Comparison of ENCODE assay signal across 8 cellular contexts in the genomic region with DNA sequence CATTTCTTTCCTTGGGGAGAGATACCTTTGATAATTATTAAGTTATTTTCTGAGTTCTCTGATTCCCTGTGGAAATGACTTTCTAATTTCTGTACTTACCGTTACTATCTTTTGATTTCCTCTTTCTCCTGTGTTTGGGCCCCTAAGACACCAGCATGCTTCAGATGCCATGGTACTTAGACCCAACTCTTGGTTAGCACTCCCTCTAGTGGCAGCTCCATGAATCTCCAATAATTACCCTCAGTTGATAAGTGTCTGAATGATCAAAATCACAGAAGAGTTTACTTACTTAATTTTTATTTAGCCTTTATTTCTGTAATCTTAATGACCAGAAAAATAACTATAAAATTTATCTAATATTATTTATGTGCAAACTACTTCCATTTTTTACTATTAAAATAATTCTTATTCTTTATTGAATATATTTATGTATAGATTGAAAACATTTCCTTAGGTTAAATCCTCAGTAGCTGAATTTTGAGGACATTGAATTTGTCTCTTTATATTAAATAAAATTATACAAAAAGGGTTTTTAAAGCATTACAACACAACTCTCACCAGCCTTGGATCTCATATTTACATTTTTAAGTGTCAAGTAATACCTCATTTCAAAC.
A peak's percentile ranks its signal among the peaks of the same experiment; 100 is the strongest.
DNase-seq lines count a peak whose midpoint lies in the region; ATAC-seq, FAIRE-seq and TF ChIP-seq lines count a peak whose summit lies in the region.

No MANE protein-coding gene starts in this region.

- H3K9me3 Mint-ChIP-seq in activated CD8-positive, alpha-beta T cell treated with anti-CD3 and anti-CD28 coated beads for 36 hours, result no peaks in the 10 kb centered on the region

- H4K20me1 ChIP-seq in smooth muscle cell (ENCODE audit: low read depth), result no peaks in the 10 kb centered on the region

- CTCF ChIA-PET in activated CD8-positive, alpha-beta T cell treated with anti-CD3 and anti-CD28 coated beads for 36 hours (lab: Charles Lee), result interaction anchor here (0.5 to 1.6 kb wide), 7 partner anchors 8 to 336 kb away, joined by 3 to 5 read pairs (median 3); no protein-coding TSS in a partner anchor

- H2AFZ ChIP-seq in smooth muscle cell (ENCODE audit: low read depth), result no peak overlapping the region

- no peaks in the 10 kb centered on the region for H3K36me3 ChIP-seq in cardiac muscle cell
- H3K36me3 ChIP-seq in smooth muscle cell (ENCODE audit: low read depth), result no peaks in the 10 kb centered on the region
- H3K36me3 ChIP-seq in effector memory CD4-positive, alpha-beta T cell (ENCODE audit: control insufficient read depth, insufficient read depth, low read length), result no peaks in the 10 kb centered on the region

- no peak overlapping the region for H3K9ac ChIP-seq in smooth muscle cell (ENCODE audit: low read depth)

- no peak for DNase-seq in D721Med (ENCODE audit: insufficient read length, low spot score)
- peak; percentile 76 for DNase-seq in NCI-H2171 treated with DMSO at 0.1 percent for 48 hours (lab: John Stamatoyannopoulos, UW)
- peak; percentile 48 for DNase-seq in activated CD8-positive, alpha-beta T cell treated with anti-CD3 and anti-CD28 coated beads for 36 hours
- DNase-seq in cardiac muscle cell (ENCODE audit: low read depth in 1 of 2, low spot score in 1 of 2), result peak; percentile 71 to 76
- no peak for DNase-seq in smooth muscle cell (lab: John Stamatoyannopoulos, UW; ENCODE audit: unreplicated experiment)
- DNase-seq in effector memory CD4-positive, alpha-beta T cell, result no peak

- POLR2A ChIA-PET in activated CD8-positive, alpha-beta T cell treated with anti-CD3 and anti-CD28 coated beads for 36 hours (lab: Charles Lee), result no interaction called here

- peaks cover 5% of the 10 kb centered on the region for H3K27me3 Mint-ChIP-seq in activated CD8-positive, alpha-beta T cell treated with anti-CD3 and anti-CD28 coated beads for 36 hours

- ATAC-seq in GM18873 (IDR thresholded peaks at IDR 0.05; ENCODE audit: low FRiP score, unreplicated experiment) (peak; percentile 86), HG03095 (IDR thresholded peaks at IDR 0.05; ENCODE audit: unreplicated experiment) (peak; percentile 95)
- peak; percentile 67 for ATAC-seq in activated CD8-positive, alpha-beta T cell treated with anti-CD3 and anti-CD28 coated beads for 36 hours

- peak; percentile 82 for TF ChIP-seq CTCF in D721Med (IDR thresholded peaks at IDR 0.05; ENCODE audit: insufficient read depth, missing control alignments)
- TF ChIP-seq CTCF in activated CD8-positive, alpha-beta T cell treated with anti-CD3 and anti-CD28 coated beads for 36 hours (IDR thresholded peaks at IDR 0.05), result peak; percentile 74
- TF ChIP-seq CTCF in cardiac muscle cell (IDR thresholded peaks at IDR 0.05; ENCODE audit: low read depth, low read length), result peak; percentile 88
- TF ChIP-seq CTCF in smooth muscle cell (IDR thresholded peaks at IDR 0.05; ENCODE audit: borderline replicate concordance, insufficient read depth, poor library complexity, severe bottlenecking), result peak; percentile 95

- H3K4me3 Mint-ChIP-seq in activated CD8-positive, alpha-beta T cell treated with anti-CD3 and anti-CD28 coated beads for 36 hours, result no peak overlapping the region

- H3K27me3 ChIP-seq in cardiac muscle cell (no peaks in the 10 kb centered on the region), smooth muscle cell (ENCODE audit: low read depth) (no peaks in the 10 kb centered on the region)
- no peaks in the 10 kb centered on the region for H3K27me3 ChIP-seq in effector memory CD4-positive, alpha-beta T cell (replicated peaks; ENCODE audit: control insufficient read depth, insufficient read depth, low read length, poor library complexity, severe bottlenecking)

- no peaks in the 10 kb centered on the region for H3K36me3 Mint-ChIP-seq in activated CD8-positive, alpha-beta T cell treated with anti-CD3 and anti-CD28 coated beads for 36 hours (ENCODE audit: low read depth)

- no peak overlapping the region for H3K4me2 ChIP-seq in smooth muscle cell

- no peak overlapping the region for H3K27ac ChIP-seq in cardiac muscle cell
- H3K27ac ChIP-seq in smooth muscle cell (ENCODE audit: low read depth), result no peak overlapping the region
- H3K27ac ChIP-seq in effector memory CD4-positive, alpha-beta T cell (ENCODE audit: insufficient read depth, low read length, poor library complexity, severe bottlenecking), result no peak overlapping the region

- intact Hi-C loops in activated CD8-positive, alpha-beta T cell treated with anti-CD3 and anti-CD28 coated beads for 36 hours (cut with micrococcal nuclease), result no loop called here

- no peak overlapping the region for H3K27ac Mint-ChIP-seq in activated CD8-positive, alpha-beta T cell treated with anti-CD3 and anti-CD28 coated beads for 36 hours

- WGBS in smooth muscle cell (ENCODE audit: low lambda C conversion rate), result 33% methylated on average over 1 of the region's 1 CpG

- H3K79me2 ChIP-seq in smooth muscle cell (ENCODE audit: low read depth), result no peaks in the 10 kb centered on the region

- H3K4me1 ChIP-seq in cardiac muscle cell (ENCODE audit: low read depth) (peaks cover 35% of the 10 kb centered on the region), smooth muscle cell (ENCODE audit: low read depth) (no peaks in the 10 kb centered on the region)
- H3K4me1 ChIP-seq in effector memory CD4-positive, alpha-beta T cell (ENCODE audit: control insufficient read depth, insufficient read depth, low read length, poor library complexity, severe bottlenecking), result no peaks in the 10 kb centered on the region

- H3K4me1 Mint-ChIP-seq in activated CD8-positive, alpha-beta T cell treated with anti-CD3 and anti-CD28 coated beads for 36 hours (ENCODE audit: low read depth), result no peaks in the 10 kb centered on the region

- H3K4me3 ChIP-seq in cardiac muscle cell, result no peak overlapping the region
- H3K4me3 ChIP-seq in smooth muscle cell, result no peak overlapping the region
- H3K4me3 ChIP-seq in effector memory CD4-positive, alpha-beta T cell (ENCODE audit: insufficient read depth, low read depth, low read length, poor library complexity, severe bottlenecking), result no peak overlapping the region

- FAIRE-seq in D721Med (lab: Jason Lieb, UNC), result no peak

- H3K9me3 ChIP-seq in cardiac muscle cell (ENCODE audit: low read depth), result no peaks in the 10 kb centered on the region
- no peaks in the 10 kb centered on the region for H3K9me3 ChIP-seq in smooth muscle cell (replicated peaks; ENCODE audit: low read depth)
- no peaks in the 10 kb centered on the region for H3K9me3 ChIP-seq in effector memory CD4-positive, alpha-beta T cell (ENCODE audit: control insufficient read depth, low read length)

- no peaks in the 10 kb centered on the region for H3F3A ChIP-seq in smooth muscle cell (ENCODE audit: low read depth)

Comparison
In these comparisons a context has a peak if more than half of its experiments do, and no peak if none do; other contexts are left out.
1. DNase-seq: peak in NCI-H2171 treated with DMSO at 0.1 percent for 48 hours (single experiment), activated CD8-positive, alpha-beta T cell treated with anti-CD3 and anti-CD28 coated beads for 36 hours (single experiment) and cardiac muscle cell (2 of 2); none in D721Med (single experiment), smooth muscle cell (single experiment) and effector memory CD4-positive, alpha-beta T cell (0 of 3).
2. Peak in every context shown above with its lines, with median percentiles within 50 percentile points of each other: CTCF ChIP-seq and ATAC-seq.